Comparison of ENCODE assay signal across 1 cellular context in the genomic region with DNA sequence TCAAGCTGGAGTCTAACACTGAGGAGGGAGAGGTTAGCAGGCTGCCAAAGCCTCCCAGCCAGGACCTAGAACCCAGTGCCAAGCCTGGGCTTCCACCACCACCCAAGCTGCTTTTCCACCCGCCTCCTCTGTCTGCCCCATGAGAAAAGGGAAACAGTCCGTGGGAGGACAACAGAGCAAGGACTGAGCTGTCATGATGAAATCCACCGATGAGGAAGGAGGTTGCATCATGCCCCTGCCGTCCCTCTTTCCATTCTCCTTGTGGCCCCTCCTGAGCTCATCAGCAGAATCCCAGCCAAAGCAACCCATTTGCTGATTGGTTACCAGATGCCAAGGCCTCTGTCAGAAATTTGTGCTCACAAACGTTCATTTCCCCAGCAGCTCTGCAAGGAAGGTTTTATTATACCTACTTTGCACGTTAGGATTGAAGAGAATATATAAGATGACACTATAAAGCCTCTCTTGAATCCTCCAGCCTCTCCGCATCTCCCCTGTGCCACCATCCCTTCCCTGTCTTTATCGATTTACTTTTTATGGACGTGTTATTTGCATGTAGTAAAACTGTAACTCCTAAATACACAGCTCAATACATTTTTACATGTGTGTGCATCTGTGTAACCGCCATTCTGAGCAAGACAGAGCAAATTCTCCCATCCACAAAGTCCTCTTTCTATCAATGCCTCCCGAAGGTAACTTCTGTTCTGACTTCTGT.
TF ChIP-seq lines count a peak whose summit lies in the region.

No MANE protein-coding gene starts in this region.

TF ChIP-seq in SK-N-SH treated with all-trans-retinoic acid at 6 μM for 48 hours, 23 proteins besides CTCF, POLR2A, EP300 and RAD21 (continued from another document):
- TF ChIP-seq, protein P1, sequence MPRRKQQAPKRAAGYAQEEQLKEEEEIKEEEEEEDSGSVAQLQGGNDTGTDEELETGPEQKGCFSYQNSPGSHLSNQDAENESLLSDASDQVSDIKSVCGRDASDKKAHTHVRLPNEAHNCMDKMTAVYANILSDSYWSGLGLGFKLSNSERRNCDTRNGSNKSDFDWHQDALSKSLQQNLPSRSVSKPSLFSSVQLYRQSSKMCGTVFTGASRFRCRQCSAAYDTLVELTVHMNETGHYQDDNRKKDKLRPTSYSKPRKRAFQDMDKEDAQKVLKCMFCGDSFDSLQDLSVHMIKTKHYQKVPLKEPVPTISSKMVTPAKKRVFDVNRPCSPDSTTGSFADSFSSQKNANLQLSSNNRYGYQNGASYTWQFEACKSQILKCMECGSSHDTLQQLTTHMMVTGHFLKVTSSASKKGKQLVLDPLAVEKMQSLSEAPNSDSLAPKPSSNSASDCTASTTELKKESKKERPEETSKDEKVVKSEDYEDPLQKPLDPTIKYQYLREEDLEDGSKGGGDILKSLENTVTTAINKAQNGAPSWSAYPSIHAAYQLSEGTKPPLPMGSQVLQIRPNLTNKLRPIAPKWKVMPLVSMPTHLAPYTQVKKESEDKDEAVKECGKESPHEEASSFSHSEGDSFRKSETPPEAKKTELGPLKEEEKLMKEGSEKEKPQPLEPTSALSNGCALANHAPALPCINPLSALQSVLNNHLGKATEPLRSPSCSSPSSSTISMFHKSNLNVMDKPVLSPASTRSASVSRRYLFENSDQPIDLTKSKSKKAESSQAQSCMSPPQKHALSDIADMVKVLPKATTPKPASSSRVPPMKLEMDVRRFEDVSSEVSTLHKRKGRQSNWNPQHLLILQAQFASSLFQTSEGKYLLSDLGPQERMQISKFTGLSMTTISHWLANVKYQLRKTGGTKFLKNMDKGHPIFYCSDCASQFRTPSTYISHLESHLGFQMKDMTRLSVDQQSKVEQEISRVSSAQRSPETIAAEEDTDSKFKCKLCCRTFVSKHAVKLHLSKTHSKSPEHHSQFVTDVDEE (CRISPR knock-in tag; IDR thresholded peaks at IDR 0.05), result no peak
